ENCODE assay signal across 8 cellular contexts in the genomic region with DNA sequence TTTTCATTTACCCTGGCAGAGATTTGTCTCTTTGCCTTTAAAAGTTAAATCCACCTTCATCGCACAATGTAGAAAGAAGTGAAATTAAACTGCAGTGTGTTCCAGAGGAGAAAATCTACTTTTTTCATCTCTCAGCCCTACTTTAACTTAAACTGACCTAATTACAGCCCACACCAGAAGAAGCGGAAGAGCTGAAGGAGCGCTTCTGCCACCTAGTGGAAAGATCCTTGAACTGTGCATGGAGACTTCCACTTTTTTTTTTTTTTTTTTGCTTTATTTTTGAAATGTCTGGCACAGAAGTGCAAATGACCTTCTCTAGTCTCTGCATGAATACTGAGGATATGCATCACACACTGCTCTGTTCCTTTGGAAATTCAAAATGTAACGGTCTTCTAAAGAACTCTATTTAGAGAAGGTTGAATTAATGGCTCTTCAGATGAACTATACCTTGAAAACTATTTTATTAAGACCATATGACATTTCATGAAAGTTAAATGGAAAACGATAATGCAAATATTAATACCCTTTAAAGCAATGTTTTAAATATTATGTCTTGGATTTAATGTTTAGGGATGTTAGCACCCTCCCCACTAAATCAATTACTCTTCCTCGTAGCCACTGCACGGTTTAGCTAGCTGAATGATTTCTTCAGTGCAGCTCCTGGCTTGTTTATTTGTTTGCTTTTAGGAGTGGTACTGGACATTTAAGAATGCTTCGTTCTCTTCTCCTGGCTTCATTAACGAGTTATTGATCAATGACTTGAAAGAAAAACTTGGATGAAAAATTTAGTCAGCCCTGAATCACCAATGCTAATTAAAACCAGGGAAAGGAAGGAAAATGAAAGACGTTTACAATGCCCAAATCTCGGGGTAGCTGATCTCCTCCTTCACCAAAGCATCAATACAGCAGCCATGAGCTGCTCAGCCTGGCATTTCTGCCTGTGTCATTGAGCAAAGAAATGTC.
DNase-seq lines count a peak whose midpoint lies in the region; ATAC-seq, FAIRE-seq and TF ChIP-seq lines count a peak whose summit lies in the region.

No MANE protein-coding gene starts in this region.

- peak overlapping the region; percentile 62 for H3K27ac ChIP-seq in 22Rv1
- peak overlapping the region; percentile 59 for H3K27ac ChIP-seq in iPS-18a (ENCODE audit: low read length)
- H3K27ac ChIP-seq in small intestine (ENCODE audit: low read depth in 1 of 2, low read length in 1 of 2): no peak overlapping the region

- peak; percentile 91 for ATAC-seq in GM18498 (IDR thresholded peaks at IDR 0.05; ENCODE audit: unreplicated experiment)
- ATAC-seq in HG02885 (IDR thresholded peaks at IDR 0.05; ENCODE audit: poor library complexity, unreplicated experiment): peak; percentile 94

- FAIRE-seq in small intestine (lab: Jason Lieb, UNC): peak; percentile 71

- H3K36me3 ChIP-seq in iPS-18a (ENCODE audit: control insufficient read depth, low read depth, low read length) (no peaks in the 10 kb centered on the region), small intestine (ENCODE audit: control insufficient read depth in 2 of 2, insufficient read depth in 2 of 2, low read length in 2 of 2) (no peaks in the 10 kb centered on the region)

- H3K4me1 ChIP-seq in iPS-18a (ENCODE audit: control insufficient read depth, low read depth, low read length): peaks cover 12% of the 10 kb centered on the region
- no peaks in the 10 kb centered on the region for H3K4me1 ChIP-seq in small intestine (ENCODE audit: control insufficient read depth in 2 of 2, insufficient read depth in 1 of 2, low read depth in 1 of 2, low read length in 1 of 2)

- DNase-seq in NCI-H1436 (lab: John Stamatoyannopoulos, UW) (peak; percentile 72), T-helper 2 cell (peak in 4 of 5 experiments; percentile 33 to 80 (median 46)), astrocyte of the spinal cord (ENCODE audit: low read depth, low spot score) (peak; percentile 95), small intestine (peak; percentile 65)

- peak overlapping the region; percentile 16 for H3K9ac ChIP-seq in iPS-18a (ENCODE audit: low read length)

- H3K9me3 ChIP-seq in iPS-18a (ENCODE audit: control insufficient read depth, low read depth, low read length) (no peaks in the 10 kb centered on the region), small intestine (ENCODE audit: control insufficient read depth, low read depth) (no peaks in the 10 kb centered on the region)

- H3K4me3 ChIP-seq in astrocyte of the spinal cord (ENCODE audit: low read depth, low read length) (no peak overlapping the region), iPS-18a (ENCODE audit: low read length) (peak overlapping the region; percentile 12), small intestine (ENCODE audit: low read depth in 1 of 2, low read length in 2 of 2) (no peak overlapping the region)

- H3K27me3 ChIP-seq in iPS-18a (ENCODE audit: control insufficient read depth, insufficient read depth, low read length) (no peaks in the 10 kb centered on the region), small intestine (ENCODE audit: control insufficient read depth in 2 of 2, insufficient read depth in 2 of 2, low read length in 2 of 2) (no peaks in the 10 kb centered on the region)

- in situ Hi-C loops in astrocyte of the spinal cord (cut with HindIII; ENCODE audit: low sequenced_read_pairs): no loop called here

- TF ChIP-seq CTCF in 22Rv1 (IDR thresholded peaks at IDR 0.05) (peak; percentile 96), astrocyte of the spinal cord (IDR thresholded peaks at IDR 0.05; ENCODE audit: low read depth, low read length) (peak; percentile 82)

- WGBS in small intestine, 3 donors: 20 to 29% (median 20%) methylated on average over 11 of the region's 11 CpGs

Comparison
In these comparisons a context has a peak if more than half of its experiments do, and no peak if none do; other contexts are left out.
1. H3K27ac ChIP-seq: peak in 22Rv1 (single experiment) and iPS-18a (single experiment); none in small intestine (0 of 2).
2. Peak in every context shown above with its lines, with median percentiles within 50 percentile points of each other: DNase-seq.